6 cellular contexts compared by ENCODE assay signal in the genomic region with DNA sequence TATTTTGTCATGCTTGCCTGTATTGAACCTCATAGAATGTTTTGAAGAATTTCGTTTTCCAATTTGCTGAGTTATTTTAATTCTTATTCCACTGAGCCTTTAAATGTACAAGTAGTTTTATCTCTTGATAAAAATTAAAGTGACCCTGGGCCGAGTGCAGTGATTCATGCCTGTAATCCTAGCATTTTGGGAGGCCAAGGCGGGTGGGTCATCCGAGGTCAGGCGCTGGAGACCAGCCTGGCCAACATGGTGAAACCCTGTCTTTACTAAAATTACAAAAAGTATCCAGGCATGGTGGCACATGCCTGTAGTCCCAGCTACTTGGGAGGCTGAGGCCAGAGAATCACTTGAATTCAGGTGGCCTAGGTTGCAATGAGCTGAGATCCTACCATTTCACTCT. TPM values are rescaled to one million over a fixed set of nuclear protein-coding genes. Genes with fewer than 3 reads are reported as not detected.
"Had no signal": no experiment of that assay in that cellular context is flagged by ENCODE, and none has a peak within 500 bp of the region (broad histone marks: within the 10 kb centered on the region; RNA-seq: fewer than 3 reads in every experiment).

No MANE protein-coding gene starts in this region.

RNA-seq across cellular contexts. Expression of a gene that starts 38.8 kb away (rescaled TPM):
- total RNA-seq: frontal cortex, myocyte, omental fat pad, pulmonary artery endothelial cell, sciatic nerve, thyroid gland had no signal
